In genomic region chr2:234290671-234291070, GRCh38 we compare ENCODE assay signal across 8 cellular contexts.
DNase-seq lines count a peak whose midpoint lies in the region; ATAC-seq and TF ChIP-seq lines count a peak whose summit lies in the region.

No MANE protein-coding gene starts in this region.

- no peaks in the 10 kb centered on the region for H3K4me1 ChIP-seq in breast epithelium

- H3K36me3 ChIP-seq in breast epithelium: no peaks in the 10 kb centered on the region
- H3K36me3 ChIP-seq in MG63: no peaks in the 10 kb centered on the region

- no peak for TF ChIP-seq CTCF in breast epithelium (IDR thresholded peaks at IDR 0.05)

- H3K4me3 ChIP-seq in breast epithelium (no peak overlapping the region), MG63 (no peak overlapping the region)

- H3K9me3 ChIP-seq in breast epithelium (no peaks in the 10 kb centered on the region), MG63 (no peaks in the 10 kb centered on the region)

- H3K27me3 ChIP-seq in breast epithelium (no peaks in the 10 kb centered on the region), MG63 (no peaks in the 10 kb centered on the region)

- H3K27ac Mint-ChIP-seq in T-helper 2 cell treated with Interferon-gamma antibody and Interleukin-4, amounts not matched to agents 5 μg/mL and 100 μg/mL, for 36 hours: peak overlapping the region; percentile 96

- ATAC-seq in GM18502 (IDR thresholded peaks at IDR 0.05; ENCODE audit: poor library complexity, unreplicated experiment): peak; percentile 68
- ATAC-seq in HG02970 (IDR thresholded peaks at IDR 0.05; ENCODE audit: low FRiP score, unreplicated experiment): peak; percentile 40

- H3K36me3 Mint-ChIP-seq in T-helper 2 cell treated with Interferon-gamma antibody and Interleukin-4, amounts not matched to agents 5 μg/mL and 100 μg/mL, for 36 hours (ENCODE audit: low read depth): peaks cover 16% of the 10 kb centered on the region

- H3K4me1 Mint-ChIP-seq in T-helper 2 cell treated with Interferon-gamma antibody and Interleukin-4, amounts not matched to agents 5 μg/mL and 100 μg/mL, for 36 hours (ENCODE audit: low read depth): peaks cover 79% of the 10 kb centered on the region

- intact Hi-C loops in breast epithelium (cut with DNase I; ENCODE audit: low total_unique reads): no loop called here

- no peak for TF ChIP-seq POLR2A in breast epithelium (IDR thresholded peaks at IDR 0.05)

- H3K9me3 Mint-ChIP-seq in T-helper 2 cell treated with Interferon-gamma antibody and Interleukin-4, amounts not matched to agents 5 μg/mL and 100 μg/mL, for 36 hours: no peaks in the 10 kb centered on the region

- peak overlapping the region; percentile 10 to 29 for H3K27ac ChIP-seq in breast epithelium

- peak overlapping the region; percentile 82 for H3K4me3 Mint-ChIP-seq in T-helper 2 cell treated with Interferon-gamma antibody and Interleukin-4, amounts not matched to agents 5 μg/mL and 100 μg/mL, for 36 hours

- no peaks in the 10 kb centered on the region for H3K27me3 Mint-ChIP-seq in T-helper 2 cell treated with Interferon-gamma antibody and Interleukin-4, amounts not matched to agents 5 μg/mL and 100 μg/mL, for 36 hours (ENCODE audit: low read depth)

- DNase-seq in T-helper 2 cell treated with Interferon-gamma antibody and Interleukin-4, amounts not matched to agents 5 μg/mL and 100 μg/mL, for 36 hours (ENCODE audit: low spot score): peak; percentile 85
- no peak for DNase-seq in breast epithelium (ENCODE audit: low spot score in 2 of 2)
- peak; percentile 81 for DNase-seq in stimulated activated CD4-positive, alpha-beta T cell treated with anti-CD3 and anti-CD28 coated beads, Interleukin-15, amount 100 ng/mL, for 24 hours
- no peak for DNase-seq in inferior parietal cortex (ENCODE audit: extremely low spot score)
- DNase-seq in MG63: no peak
- no peak for DNase-seq in NCI-H1694 treated with DMSO at 0.1 percent for 48 hours (lab: John Stamatoyannopoulos, UW)

Comparison
In these comparisons a context has a peak if more than half of its experiments do, and no peak if none do; other contexts are left out.
1. DNase-seq: peak in T-helper 2 cell treated with Interferon-gamma antibody and Interleukin-4, amounts not matched to agents 5 μg/mL and 100 μg/mL, for 36 hours (single experiment) and stimulated activated CD4-positive, alpha-beta T cell treated with anti-CD3 and anti-CD28 coated beads, Interleukin-15, amount 100 ng/mL, for 24 hours (single experiment); none in breast epithelium (0 of 2), inferior parietal cortex (single experiment), MG63 (single experiment) and NCI-H1694 treated with DMSO at 0.1 percent for 48 hours (single experiment).